1 cellular context compared by ENCODE assay signal in genomic region chr14:102909462-102909861, GRCh38.
TF ChIP-seq lines count a peak whose summit lies in the region.

No MANE protein-coding gene starts in this region.

TF ChIP-seq in SK-N-SH, 30 proteins besides CTCF, POLR2A, EP300 and RAD21:
- TF ChIP-seq MAX (IDR thresholded peaks at IDR 0.05; ENCODE audit: low read depth) (no peak), FOSL2 (IDR thresholded peaks at IDR 0.05; ENCODE audit: borderline replicate concordance, low read depth) (no peak), NFIC (IDR thresholded peaks at IDR 0.05; ENCODE audit: borderline replicate concordance) (no peak), SMC3 (IDR thresholded peaks at IDR 0.05; ENCODE audit: low read depth, low read length) (no peak), TCF12 (IDR thresholded peaks at IDR 0.05) (no peak), USF1 (IDR thresholded peaks at IDR 0.05; ENCODE audit: borderline replicate concordance, low read depth) (no peak), MXI1 (IDR thresholded peaks at IDR 0.05; ENCODE audit: low read depth, low read length) (no peak), TEAD4 (IDR thresholded peaks at IDR 0.05; ENCODE audit: borderline replicate concordance, insufficient read depth) (no peak), GATA2 (CRISPR knock-in tag; IDR thresholded peaks at IDR 0.05) (no peak), PBX3 (IDR thresholded peaks at IDR 0.05) (no peak), RXRA (IDR thresholded peaks at IDR 0.05; ENCODE audit: borderline replicate concordance, low read depth) (no peak), RFX5 (IDR thresholded peaks at IDR 0.05; ENCODE audit: low read length) (no peak), YY1 (IDR thresholded peaks at IDR 0.05; ENCODE audit: low read depth) (no peak), CHD2 (IDR thresholded peaks at IDR 0.05; ENCODE audit: low read length, partially characterized antibody) (no peak), REST (IDR thresholded peaks at IDR 0.05; ENCODE audit: low read depth, low read length) (no peak), GABPA (IDR thresholded peaks at IDR 0.05; ENCODE audit: low read depth) (no peak), NRF1 (IDR thresholded peaks at IDR 0.05; ENCODE audit: low read depth, low read length) (no peak), ELF1 (IDR thresholded peaks at IDR 0.05) (no peak)
TF ChIP-seq in SK-N-SH: peak in this region for 0.
